In the genomic region with DNA sequence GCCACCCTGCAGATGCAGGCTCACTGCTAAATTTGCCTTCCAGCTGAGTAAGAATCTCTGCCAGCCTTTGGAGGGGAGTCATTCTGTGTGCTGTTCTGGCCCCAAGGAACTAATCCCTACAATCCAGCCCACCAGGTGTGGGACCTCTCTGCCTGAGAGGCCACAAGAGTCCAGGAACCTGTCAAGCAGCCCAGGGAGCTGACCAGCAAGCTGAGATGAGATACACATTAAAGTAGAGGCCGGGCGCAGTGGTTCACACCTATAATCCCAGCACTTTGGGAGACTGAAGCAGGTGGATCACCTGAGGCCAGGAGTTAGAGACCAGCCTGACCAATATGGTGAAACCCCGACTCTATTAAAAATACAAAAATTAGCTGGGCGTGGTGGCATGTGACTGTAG, we compare ENCODE assay signal across 3 cellular contexts. TPM values are rescaled to one million over a fixed set of nuclear protein-coding genes. Genes with fewer than 3 reads are reported as not detected.
"Had no signal": no experiment of that assay in that cellular context is flagged by ENCODE, and none has a peak within 500 bp of the region (broad histone marks: within the 10 kb centered on the region; RNA-seq: fewer than 3 reads in every experiment).

No MANE protein-coding gene starts in this region.

RNA-seq across cellular contexts. Expression of gene SIT1, which starts 38.7 kb away (rescaled TPM):
- total RNA-seq: PC-3, SK-MEL-5 had no signal
- polyA plus RNA-seq: SK-N-SH had no signal
